Comparison of ENCODE assay signal across 1 cellular context in genomic region chr14:67680121-67680602, GRCh38.
TF ChIP-seq lines count a peak whose summit lies in the region.

No MANE protein-coding gene starts in this region.

TF ChIP-seq in K562, 482 proteins besides CTCF, POLR2A, EP300 and RAD21 (continued from another document):
- TF ChIP-seq THRA (IDR thresholded peaks at IDR 0.05), result no peak
- TF ChIP-seq SAP30 (IDR thresholded peaks at IDR 0.05; ENCODE audit: borderline replicate concordance, insufficient read depth, low read depth, low read length, poor library complexity, severe bottlenecking), result no peak
- no peak for TF ChIP-seq ZNF586 (CRISPR knock-in tag; conservative IDR thresholded peaks at IDR 0.05)
- peak in 1 of 2 experiments; percentile 34; a peak in 1 of 4 replicates for TF ChIP-seq HDAC1 (IDR thresholded peaks at IDR 0.05)
- TF ChIP-seq PPARD (CRISPR knock-in tag; IDR thresholded peaks at IDR 0.05), result no peak
- peak; percentile 81 for TF ChIP-seq MAFF (IDR thresholded peaks at IDR 0.05; ENCODE audit: low read length)
- 0 out of 2 replicates have a peak, but pooled peaks have one; percentile 57 for TF ChIP-seq LEF1 (IDR thresholded peaks at IDR 0.05)
- no peak for TF ChIP-seq KAT8 (IDR thresholded peaks at IDR 0.05; ENCODE audit: low read depth)
- TF ChIP-seq BCOR (IDR thresholded peaks at IDR 0.05), result 0 out of 2 replicates have a peak, but pooled peaks have one; percentile 25
- TF ChIP-seq NFE2 (IDR thresholded peaks at IDR 0.05; ENCODE audit: low read depth), result peak; percentile 94
- peak; percentile 83 for TF ChIP-seq SMARCA4 (IDR thresholded peaks at IDR 0.05)
- no peak for TF ChIP-seq POLR3A (IDR thresholded peaks at IDR 0.05; ENCODE audit: borderline replicate concordance, extremely low read depth, insufficient read depth, insufficient read length)
- peak; percentile 99 for TF ChIP-seq HMBOX1 (IDR thresholded peaks at IDR 0.05)
- 0 out of 2 replicates have a peak, but pooled peaks have one; percentile 30 for TF ChIP-seq NCOA1 (IDR thresholded peaks at IDR 0.05; ENCODE audit: low read depth)
- no peak for TF ChIP-seq ZNF133 (CRISPR knock-in tag; IDR thresholded peaks at IDR 0.05)
- no peak for TF ChIP-seq GTF2E2 (tag; IDR thresholded peaks at IDR 0.05)
